In genomic region chr2:96423281-96423680, GRCh38 we compare ENCODE assay signal across 16 cellular contexts.
A peak's percentile ranks its signal among the peaks of the same experiment; 100 is the strongest.
DNase-seq lines count a peak whose midpoint lies in the region; ATAC-seq and TF ChIP-seq lines count a peak whose summit lies in the region.
"Had no signal": no experiment of that assay in that cellular context is flagged by ENCODE, and none has a peak within 500 bp of the region (broad histone marks: within the 10 kb centered on the region; RNA-seq: fewer than 3 reads in every experiment).

No MANE protein-coding gene starts in this region.

- peaks cover 6% of the 10 kb centered on the region for H3K9me3 Mint-ChIP-seq in type B pancreatic cell
- H3K9me3 Mint-ChIP-seq: CD8-positive, alpha-beta memory T cell had no signal

- DNase-seq in NCI-H226, result peak; percentile 8
- DNase-seq in epithelial cell of esophagus (ENCODE audit: low read depth), result peak; percentile 79
- no peak for DNase-seq in type B pancreatic cell (ENCODE audit: extremely low spot score, unreplicated experiment)
- DNase-seq in mesenteric fat pad (ENCODE audit: low spot score), result no peak
- DNase-seq in left lobe of liver (ENCODE audit: low spot score), result no peak
- DNase-seq: CD8-positive, alpha-beta memory T cell; KG1; NCI-H1092; NCI-H1694 treated with DMSO at 0.1 percent for 48 hours; NCI-H446; NCI-H774; SHP77 had no signal

- H3K27me3 Mint-ChIP-seq in type B pancreatic cell, result peaks cover 28% of the 10 kb centered on the region

- H3K9me3 ChIP-seq in mesodermal cell (ENCODE audit: control insufficient read depth, low read length), result no peaks in the 10 kb centered on the region
- H3K9me3 ChIP-seq: HAP-1 had no signal

- no peaks in the 10 kb centered on the region for H3K36me3 Mint-ChIP-seq in type B pancreatic cell

- H3K4me3 ChIP-seq in epithelial cell of esophagus (ENCODE audit: low read length) (no peak overlapping the region), mesodermal cell (ENCODE audit: extremely low read depth, insufficient read depth, low read length, poor library complexity, severe bottlenecking) (no peak overlapping the region)
- H3K4me3 ChIP-seq: HAP-1 had no signal

- ATAC-seq in HG02970 (IDR thresholded peaks at IDR 0.05; ENCODE audit: low FRiP score, unreplicated experiment) (no peak), left lobe of liver (no peak)
- ATAC-seq: Panc1 had no signal

- peaks cover 9% of the 10 kb centered on the region for H3K4me1 ChIP-seq in mesodermal cell (ENCODE audit: control insufficient read depth, insufficient read depth, low read length, poor library complexity, severe bottlenecking)
- H3K4me1 ChIP-seq: HAP-1 had no signal

- H3K4me3 Mint-ChIP-seq in type B pancreatic cell, result peak overlapping the region; percentile 61
- H3K4me3 Mint-ChIP-seq: CD8-positive, alpha-beta memory T cell had no signal

- WGBS in mesodermal cell (ENCODE audit: insufficient coverage in 2 of 2), 2 experiments, result 75 to 100% methylated on average over 1 of the region's 2 CpGs

- H3K27ac ChIP-seq in mesodermal cell (ENCODE audit: low read depth, low read length, severe bottlenecking), result peak overlapping the region; percentile 17

- peaks cover 10% of the 10 kb centered on the region for H3K4me1 Mint-ChIP-seq in type B pancreatic cell (ENCODE audit: unreplicated experiment)
- H3K4me1 Mint-ChIP-seq: CD8-positive, alpha-beta memory T cell had no signal

- TF ChIP-seq CTCF in epithelial cell of esophagus (IDR thresholded peaks at IDR 0.05; ENCODE audit: insufficient read depth, low read depth, low read length, missing control alignments), result no peak
- no peak for TF ChIP-seq CTCF in type B pancreatic cell (conservative IDR thresholded peaks at IDR 0.05)

- peak overlapping the region; percentile 73 for H3K27ac Mint-ChIP-seq in type B pancreatic cell

- H3K36me3 ChIP-seq in mesodermal cell (ENCODE audit: control insufficient read depth, insufficient read depth, low read length), result no peaks in the 10 kb centered on the region
- H3K36me3 ChIP-seq: HAP-1 had no signal

Comparison
In these comparisons a context has a peak if more than half of its experiments do, and no peak if none do; other contexts are left out.
1. DNase-seq: peak in NCI-H226 (single experiment) and epithelial cell of esophagus (single experiment); none in type B pancreatic cell (single experiment), mesenteric fat pad (single experiment) and left lobe of liver (single experiment).